1 cellular context compared by ENCODE assay signal in the genomic region with DNA sequence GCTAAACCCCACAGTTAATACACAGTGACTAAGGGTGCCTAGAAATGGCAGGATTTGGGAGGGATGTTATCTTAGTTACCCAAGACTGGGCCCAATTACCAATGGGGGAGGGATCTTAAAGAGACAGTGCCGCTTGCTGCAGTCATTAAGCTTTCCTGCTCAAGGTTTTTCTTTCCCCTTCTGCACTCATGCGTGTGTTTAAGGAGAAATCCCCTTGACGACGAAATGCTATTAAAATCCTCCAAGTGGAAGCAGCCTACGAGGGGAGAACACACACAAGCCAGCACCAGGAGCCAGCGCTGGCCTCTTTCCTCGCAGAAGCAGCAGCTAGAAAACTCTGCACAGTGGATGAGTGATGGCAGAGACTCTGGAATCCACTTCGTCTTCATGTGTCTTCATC.
TF ChIP-seq lines count a peak whose summit lies in the region.

No MANE protein-coding gene starts in this region.

TF ChIP-seq in IMR-90, 13 proteins besides CTCF, POLR2A, EP300 and RAD21 (continued from another document):
- TF ChIP-seq FOS (IDR thresholded peaks at IDR 0.05; ENCODE audit: low read depth, low read length) = no peak
- no peak for TF ChIP-seq CHD1 (IDR thresholded peaks at IDR 0.05; ENCODE audit: low read depth, low read length)
- TF ChIP-seq NFE2L2 (IDR thresholded peaks at IDR 0.05; ENCODE audit: low read depth, low read length) = no peak
- TF ChIP-seq, protein P1, sequence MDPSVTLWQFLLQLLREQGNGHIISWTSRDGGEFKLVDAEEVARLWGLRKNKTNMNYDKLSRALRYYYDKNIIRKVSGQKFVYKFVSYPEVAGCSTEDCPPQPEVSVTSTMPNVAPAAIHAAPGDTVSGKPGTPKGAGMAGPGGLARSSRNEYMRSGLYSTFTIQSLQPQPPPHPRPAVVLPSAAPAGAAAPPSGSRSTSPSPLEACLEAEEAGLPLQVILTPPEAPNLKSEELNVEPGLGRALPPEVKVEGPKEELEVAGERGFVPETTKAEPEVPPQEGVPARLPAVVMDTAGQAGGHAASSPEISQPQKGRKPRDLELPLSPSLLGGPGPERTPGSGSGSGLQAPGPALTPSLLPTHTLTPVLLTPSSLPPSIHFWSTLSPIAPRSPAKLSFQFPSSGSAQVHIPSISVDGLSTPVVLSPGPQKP (IDR thresholded peaks at IDR 0.05; ENCODE audit: borderline replicate concordance, low read depth, low read length) = no peak
- TF ChIP-seq BHLHE40 (IDR thresholded peaks at IDR 0.05; ENCODE audit: low read depth, low read length) = no peak
- no peak for TF ChIP-seq RFX5 (IDR thresholded peaks at IDR 0.05; ENCODE audit: low read depth, low read length)
- TF ChIP-seq SMC3 (IDR thresholded peaks at IDR 0.05; ENCODE audit: low read depth, low read length) = no peak
- no peak for TF ChIP-seq MAFK (IDR thresholded peaks at IDR 0.05; ENCODE audit: low read depth, low read length)
- TF ChIP-seq CEBPB (IDR thresholded peaks at IDR 0.05; ENCODE audit: low read depth, low read length) = no peak
